ENCODE assay signal across 8 cellular contexts in genomic region chr14:64294672-64295413, GRCh38. TPM values are rescaled to one million over a fixed set of nuclear protein-coding genes. Genes with fewer than 3 reads are reported as not detected.
DNase-seq lines count a peak whose midpoint lies in the region; ATAC-seq, FAIRE-seq and TF ChIP-seq lines count a peak whose summit lies in the region.

No MANE protein-coding gene starts in this region.

- H3K36me3 Mint-ChIP-seq in activated naive CD8-positive, alpha-beta T cell treated with anti-CD3 and anti-CD28 coated beads, Interleukin-2, amount 50 U/mL, for 24 hours (ENCODE audit: low read depth), result no peaks in the 10 kb centered on the region

- H3K9me3 ChIP-seq in DOHH2 (ENCODE audit: control insufficient read depth, insufficient read depth, low read length) (no peaks in the 10 kb centered on the region), right cardiac atrium (ENCODE audit: control insufficient read depth, low read length) (no peaks in the 10 kb centered on the region)

- H3K4me3 Mint-ChIP-seq in activated naive CD8-positive, alpha-beta T cell treated with anti-CD3 and anti-CD28 coated beads, Interleukin-2, amount 50 U/mL, for 24 hours, result peak overlapping the region; percentile 76

- DNase-seq in Jurkat, Clone E6-1 (ENCODE audit: low read depth, low spot score), result peak; percentile 35
- DNase-seq in SW480 (ENCODE audit: low spot score) (peak; percentile 54), right cardiac atrium (peak; percentile 67 to 91 (median 86)), sciatic nerve (ENCODE audit: low spot score) (peak; percentile 87), RCC 7860 (ENCODE audit: low spot score) (no peak)
- peak; percentile 95 for DNase-seq in activated naive CD8-positive, alpha-beta T cell treated with anti-CD3 and anti-CD28 coated beads, Interleukin-2, amount 50 U/mL, for 24 hours

- no peaks in the 10 kb centered on the region for H3K36me3 ChIP-seq in DOHH2 (ENCODE audit: control insufficient read depth, low read length)

- H3F3A ChIP-seq in DOHH2 (ENCODE audit: control insufficient read depth, insufficient read depth), result peaks cover 8% of the 10 kb centered on the region; the same call in 1 of the 2 replicates

- no peak for FAIRE-seq in RCC 7860 (lab: Jason Lieb, UNC)

- H3K27ac ChIP-seq in DOHH2 (ENCODE audit: low read depth, low read length) (peak overlapping the region; percentile 24; the same call in 1 of the 2 replicates), right cardiac atrium (ENCODE audit: low read length) (no peak overlapping the region)

- no peaks in the 10 kb centered on the region for H4K20me1 ChIP-seq in DOHH2 (ENCODE audit: control insufficient read depth, insufficient read depth, low read depth, low read length)

- H3K4me1 Mint-ChIP-seq in activated naive CD8-positive, alpha-beta T cell treated with anti-CD3 and anti-CD28 coated beads, Interleukin-2, amount 50 U/mL, for 24 hours, result peaks cover 55% of the 10 kb centered on the region

- WGBS in right cardiac atrium, result 10% methylated on average over 20 of the region's 20 CpGs

- H3K4me3 ChIP-seq in DOHH2 (ENCODE audit: low read length) (peak overlapping the region; percentile 71), right cardiac atrium (ENCODE audit: low read length) (peak overlapping the region; percentile 41)
- H3K4me3 ChIP-seq in Jurkat, Clone E6-1 (ENCODE audit: low read length), result peak overlapping the region; percentile 47

- peak overlapping the region; percentile 71 for H3K27ac Mint-ChIP-seq in activated naive CD8-positive, alpha-beta T cell treated with anti-CD3 and anti-CD28 coated beads, Interleukin-2, amount 50 U/mL, for 24 hours

- peaks cover 10% of the 10 kb centered on the region for H3K79me2 ChIP-seq in DOHH2 (ENCODE audit: control insufficient read depth, low read length)

- intact Hi-C loops in right cardiac atrium (cut with DNase I) (loop anchor here in 3 of 4 donors (2.0 to 10.0 kb wide), 3 partner anchors 130 to 136 kb away; no protein-coding TSS in a partner anchor), sciatic nerve (cut with DNase I) (no loop called here)

- no peaks in the 10 kb centered on the region for H3K9me3 Mint-ChIP-seq in activated naive CD8-positive, alpha-beta T cell treated with anti-CD3 and anti-CD28 coated beads, Interleukin-2, amount 50 U/mL, for 24 hours

- H3K4me1 ChIP-seq in DOHH2 (ENCODE audit: control insufficient read depth, low read length) (peaks cover 50% of the 10 kb centered on the region), right cardiac atrium (ENCODE audit: control insufficient read depth, insufficient read depth, low read length) (no peaks in the 10 kb centered on the region)

- H3K9me2 ChIP-seq in DOHH2 (replicated peaks; ENCODE audit: control insufficient read depth, low read length), result no peaks in the 10 kb centered on the region

- peaks cover 22% of the 10 kb centered on the region for H3K27me3 Mint-ChIP-seq in activated naive CD8-positive, alpha-beta T cell treated with anti-CD3 and anti-CD28 coated beads, Interleukin-2, amount 50 U/mL, for 24 hours

- TF ChIP-seq CTCF in DOHH2 (IDR thresholded peaks at IDR 0.05; ENCODE audit: low read depth, low read length, poor library complexity, severe bottlenecking), result peak; percentile 98

- peak overlapping the region; percentile 98 for H3K4me2 ChIP-seq in DOHH2 (ENCODE audit: low read length)

- H3K27me3 ChIP-seq in DOHH2 (ENCODE audit: control insufficient read depth, low read length) (no peaks in the 10 kb centered on the region), right cardiac atrium (ENCODE audit: control insufficient read depth, insufficient read depth) (no peaks in the 10 kb centered on the region)

- peak; percentile 65 for ATAC-seq in GM21576 (IDR thresholded peaks at IDR 0.05; ENCODE audit: unreplicated experiment)
- peak; percentile 75 for ATAC-seq in activated naive CD8-positive, alpha-beta T cell treated with anti-CD3 and anti-CD28 coated beads, Interleukin-2, amount 50 U/mL, for 24 hours
- ATAC-seq in right cardiac atrium, result peak; percentile 88 to 89
- peak; percentile 90 for ATAC-seq in sciatic nerve

RNA-seq across cellular contexts. Expression of gene ESR2, which starts 0.7 kb away (rescaled TPM):
- polyA plus RNA-seq in Jurkat, Clone E6-1 (2012; ENCODE audit: insufficient read depth, insufficient read length), result 0.21 TPM
- total RNA-seq in right cardiac atrium (under 1 TPM; 0.14 to 0.60 (median 0.36) TPM), sciatic nerve (0.76 TPM)
- polyA plus RNA-seq in right cardiac atrium, result 0.11 TPM
